10 cellular contexts compared by ENCODE assay signal in genomic region chr20:54174452-54175175, GRCh38. TPM values are rescaled to one million over a fixed set of nuclear protein-coding genes. Genes with fewer than 3 reads are reported as not detected.
DNase-seq lines count a peak whose midpoint lies in the region; ATAC-seq, FAIRE-seq and TF ChIP-seq lines count a peak whose summit lies in the region.
"Had no signal": no experiment of that assay in that cellular context is flagged by ENCODE, and none has a peak within 500 bp of the region (broad histone marks: within the 10 kb centered on the region; RNA-seq: fewer than 3 reads in every experiment).

No MANE protein-coding gene starts in this region.

- FAIRE-seq in astrocyte (lab: Jason Lieb, UNC): no peak

- H3K36me3 Mint-ChIP-seq in stimulated activated naive CD8-positive, alpha-beta T cell treated with anti-CD3 and anti-CD28 coated beads, Interleukin-15, Interleukin-2, amounts not matched to agents 100 ng/mL and 50 ng/mL, for 24 hours (ENCODE audit: low read depth): no peaks in the 10 kb centered on the region
- no peaks in the 10 kb centered on the region for H3K36me3 Mint-ChIP-seq in astrocyte (ENCODE audit: low read depth, unreplicated experiment)

- H3K9me3 ChIP-seq in astrocyte (ENCODE audit: insufficient read depth, low read depth, low read length) (no peaks in the 10 kb centered on the region), vagina (no peaks in the 10 kb centered on the region)

- H3K4me1 ChIP-seq in astrocyte (ENCODE audit: insufficient read depth, low read length) (peaks cover 20% of the 10 kb centered on the region), vagina (peaks cover 26% of the 10 kb centered on the region)

- no peak for DNase-seq in stimulated activated naive CD8-positive, alpha-beta T cell treated with anti-CD3 and anti-CD28 coated beads, Interleukin-15, Interleukin-2, amounts not matched to agents 100 U/mL and 50 U/mL, for 24 hours
- no peak for DNase-seq in astrocyte (ENCODE audit: low read depth)
- peak; percentile 62 for DNase-seq in islet precursor cell
- DNase-seq in vagina (ENCODE audit: extremely low spot score in 2 of 2): no peak
- no peak for DNase-seq in activated effector memory CD4-positive, alpha-beta T cell treated with anti-CD3 and anti-CD28 coated beads, Interleukin-2, amount 50 U/mL, for 16 hours
- DNase-seq in left lobe of liver (ENCODE audit: low spot score): no peak
- DNase-seq in mucosa of gallbladder (ENCODE audit: low spot score): no peak
- DNase-seq: DMS 273 treated with DMSO at 0.1 percent for 48 hours, Kasumi-1 had no signal

- intact Hi-C loops in vagina (cut with DNase I): no loop called here

- TF ChIP-seq CTCF in astrocyte (IDR thresholded peaks at IDR 0.05; ENCODE audit: insufficient read depth, low read depth, low read length) (no peak), vagina (IDR thresholded peaks at IDR 0.05) (no peak)

- TF ChIP-seq POLR2A in vagina (IDR thresholded peaks at IDR 0.05): no peak

- no peak overlapping the region for H3K9ac ChIP-seq in astrocyte (ENCODE audit: low read length)

- no peaks in the 10 kb centered on the region for H4K20me1 ChIP-seq in astrocyte (ENCODE audit: insufficient read depth, low read length)

- H3K27ac ChIP-seq in astrocyte (ENCODE audit: low read depth, low read length): no peak overlapping the region
- H3K27ac ChIP-seq in vagina: no peak overlapping the region

- H3K4me3 Mint-ChIP-seq in stimulated activated naive CD8-positive, alpha-beta T cell treated with anti-CD3 and anti-CD28 coated beads, Interleukin-15, Interleukin-2, amounts not matched to agents 100 ng/mL and 50 ng/mL, for 24 hours: peak overlapping the region; percentile 18
- H3K4me3 Mint-ChIP-seq in astrocyte (ENCODE audit: unreplicated experiment): peak overlapping the region; percentile 73

- H3K4me2 ChIP-seq in astrocyte (ENCODE audit: low read length): peak overlapping the region; percentile 83

- no peaks in the 10 kb centered on the region for H3K9me3 Mint-ChIP-seq in stimulated activated naive CD8-positive, alpha-beta T cell treated with anti-CD3 and anti-CD28 coated beads, Interleukin-15, Interleukin-2, amounts not matched to agents 100 ng/mL and 50 ng/mL, for 24 hours
- H3K9me3 Mint-ChIP-seq in astrocyte (ENCODE audit: unreplicated experiment): peaks cover 2% of the 10 kb centered on the region

- no peak overlapping the region for H3K27ac Mint-ChIP-seq in stimulated activated naive CD8-positive, alpha-beta T cell treated with anti-CD3 and anti-CD28 coated beads, Interleukin-15, Interleukin-2, amounts not matched to agents 100 ng/mL and 50 ng/mL, for 24 hours
- H3K27ac Mint-ChIP-seq in astrocyte (ENCODE audit: unreplicated experiment): no peak overlapping the region

- H3K4me3 ChIP-seq in astrocyte (ENCODE audit: insufficient read depth, low read depth, low read length): peak overlapping the region; percentile 45
- peak overlapping the region; percentile 22 to 33 for H3K4me3 ChIP-seq in vagina

- H3K36me3 ChIP-seq in astrocyte (ENCODE audit: insufficient read depth, low read length): no peaks in the 10 kb centered on the region
- no peaks in the 10 kb centered on the region for H3K36me3 ChIP-seq in vagina

- ATAC-seq in stimulated activated naive CD8-positive, alpha-beta T cell treated with anti-CD3 and anti-CD28 coated beads, Interleukin-15, Interleukin-2, amounts not matched to agents 100 U/mL and 50 U/mL, for 24 hours: no peak
- ATAC-seq in left lobe of liver: no peak

- H3K79me2 ChIP-seq in astrocyte (ENCODE audit: insufficient read depth, low read length): no peaks in the 10 kb centered on the region

- peaks cover 38% of the 10 kb centered on the region for H3K27me3 ChIP-seq in astrocyte (ENCODE audit: insufficient read depth, low read length)
- H3K27me3 ChIP-seq in vagina: no peaks in the 10 kb centered on the region

- peak overlapping the region; percentile 35 for H2AFZ ChIP-seq in astrocyte (ENCODE audit: low read depth, low read length)

- H3K27me3 Mint-ChIP-seq in stimulated activated naive CD8-positive, alpha-beta T cell treated with anti-CD3 and anti-CD28 coated beads, Interleukin-15, Interleukin-2, amounts not matched to agents 100 ng/mL and 50 ng/mL, for 24 hours: peaks cover 73% of the 10 kb centered on the region
- H3K27me3 Mint-ChIP-seq in astrocyte (ENCODE audit: low read depth, unreplicated experiment): peaks cover 47% of the 10 kb centered on the region

- peaks cover 21% of the 10 kb centered on the region for H3K4me1 Mint-ChIP-seq in stimulated activated naive CD8-positive, alpha-beta T cell treated with anti-CD3 and anti-CD28 coated beads, Interleukin-15, Interleukin-2, amounts not matched to agents 100 ng/mL and 50 ng/mL, for 24 hours (ENCODE audit: low read depth)
- H3K4me1 Mint-ChIP-seq in astrocyte (ENCODE audit: low read depth, unreplicated experiment): peaks cover 15% of the 10 kb centered on the region

RNA-seq across cellular contexts. Expression of gene CYP24A1, which starts 0.8 kb away (rescaled TPM):
- total RNA-seq in astrocyte: 0.60 and 0.73 TPM in 2 replicates
- total RNA-seq in vagina: 5.9 TPM
- not detected for total RNA-seq in left lobe of liver
- total RNA-seq in mucosa of gallbladder: not detected

RNA-seq across cellular contexts. Expression of gene PFDN4, which starts 33.3 kb away (rescaled TPM):
- 28.3 and 35.2 TPM in 2 replicates for total RNA-seq in astrocyte
- total RNA-seq in vagina: 45.7 TPM
- total RNA-seq in left lobe of liver: 4.3 TPM
- 22.2 TPM for total RNA-seq in mucosa of gallbladder
